In genomic region chr5:152104211-152104610, GRCh38 we compare ENCODE assay signal across 21 cellular contexts.
DNase-seq lines count a peak whose midpoint lies in the region; ATAC-seq and TF ChIP-seq lines count a peak whose summit lies in the region.
"Had no signal": no experiment of that assay in that cellular context is flagged by ENCODE, and none has a peak within 500 bp of the region (broad histone marks: within the 10 kb centered on the region; RNA-seq: fewer than 3 reads in every experiment).

No MANE protein-coding gene starts in this region.

- H2BK12ac ChIP-seq in neuronal stem cell (ENCODE audit: low read length) = no peak overlapping the region

- no peak overlapping the region for H3K4ac ChIP-seq in neuronal stem cell (ENCODE audit: low read length)

- DNase-seq in NCI-H2227 (lab: John Stamatoyannopoulos, UW; ENCODE audit: unreplicated experiment) = peak; percentile 6
- DNase-seq in NCI-H2227 treated with DMSO at 0.1 percent for 48 hours (lab: John Stamatoyannopoulos, UW) = no peak
- DNase-seq in NCI-H69 (lab: John Stamatoyannopoulos, UW) = peak; percentile 32
- no peak for DNase-seq in glutamatergic neuron
- peak; percentile 41 for DNase-seq in neuronal stem cell (ENCODE audit: low spot score)
- no peak for DNase-seq in NCI-H510A (lab: John Stamatoyannopoulos, UW)
- DNase-seq in T1000 (lab: John Stamatoyannopoulos, UW) = no peak
- DNase-seq: 8988T; ACHN; AML-193; Calu3; CD4-positive, alpha-beta memory T cell; COR-L47; DMS53; DMS79 treated with DMSO at 0.1 percent for 48 hours; GF-D8; H9 had no signal

- no peak overlapping the region for H2BK120ac ChIP-seq in neuronal stem cell (ENCODE audit: low read depth, low read length)

- H3K4me3 Mint-ChIP-seq in glutamatergic neuron (ENCODE audit: unreplicated experiment) = no peak overlapping the region
- H3K4me3 Mint-ChIP-seq: CD4-positive, alpha-beta memory T cell; GM23338; H9 had no signal

- H3K9me3 ChIP-seq in neuronal stem cell (replicated peaks in 1 of 2; ENCODE audit: control insufficient read depth in 2 of 2, insufficient read depth in 1 of 2, low read depth in 1 of 2, low read length in 2 of 2) = no peaks in the 10 kb centered on the region
- H3K9me3 ChIP-seq: A549 had no signal

- no peak overlapping the region for H2BK15ac ChIP-seq in neuronal stem cell (ENCODE audit: low read length)

- H3K27ac Mint-ChIP-seq in glutamatergic neuron (ENCODE audit: unreplicated experiment) = peak overlapping the region; percentile 76
- H3K27ac Mint-ChIP-seq: CD4-positive, alpha-beta memory T cell; GM23338; H9 had no signal

- H2AFZ ChIP-seq in neuronal stem cell (ENCODE audit: low read length) = no peak overlapping the region
- H2AFZ ChIP-seq: GM23338 had no signal

- no peak overlapping the region for H3K18ac ChIP-seq in neuronal stem cell (ENCODE audit: low read length)

- no peak overlapping the region for H3K9ac ChIP-seq in neuronal stem cell (ENCODE audit: low read depth, low read length, poor library complexity)

- no peak for TF ChIP-seq CTCF in glutamatergic neuron (IDR thresholded peaks at IDR 0.05; ENCODE audit: partially characterized antibody, unreplicated experiment)

- H4K91ac ChIP-seq in neuronal stem cell (ENCODE audit: low read depth, low read length, poor library complexity) = no peak overlapping the region

- no peak for ATAC-seq in HG03045 (IDR thresholded peaks at IDR 0.05; ENCODE audit: unreplicated experiment)
- ATAC-seq: A549, GM23338, HCT116 had no signal

- H3K4me1 ChIP-seq in neuronal stem cell (ENCODE audit: control insufficient read depth in 2 of 2, insufficient read depth in 1 of 2, low read depth in 1 of 2, low read length in 2 of 2) = peaks cover 3 to 10% of the 10 kb centered on the region in 2 donors
- H3K4me1 ChIP-seq: A549 had no signal

- H3K27me3 Mint-ChIP-seq in glutamatergic neuron (ENCODE audit: unreplicated experiment) = no peaks in the 10 kb centered on the region
- H3K27me3 Mint-ChIP-seq: CD4-positive, alpha-beta memory T cell had no signal

- no peak overlapping the region for H3K27ac ChIP-seq in neuronal stem cell (replicated peaks; ENCODE audit: low read length)
- H3K27ac ChIP-seq: A549 had no signal

- no peak overlapping the region for H3K14ac ChIP-seq in neuronal stem cell (ENCODE audit: low read length)

- H2AK5ac ChIP-seq in neuronal stem cell (ENCODE audit: low read depth, low read length) = no peak overlapping the region

- no CpG with 5 or more reads among the region's 3 CpGs for WGBS in neuronal stem cell (ENCODE audit: extremely low coverage in 2 of 2, insufficient read length in 2 of 2, insufficient replicate concordance in 1 of 2), 2 donors

- no peaks in the 10 kb centered on the region for H3K27me3 ChIP-seq in neuronal stem cell (ENCODE audit: control insufficient read depth in 3 of 3, insufficient read depth in 3 of 3, low read depth in 1 of 3, low read length in 3 of 3)

- H3K79me1 ChIP-seq in neuronal stem cell (ENCODE audit: low read depth, low read length) = no peaks in the 10 kb centered on the region

- no peaks in the 10 kb centered on the region for H3K36me3 ChIP-seq in neuronal stem cell (replicated peaks in 1 of 2; ENCODE audit: control insufficient read depth in 2 of 2, insufficient read depth in 2 of 2, low read length in 2 of 2)

- H3K4me1 Mint-ChIP-seq in glutamatergic neuron (ENCODE audit: low read depth, unreplicated experiment) = peaks cover 13% of the 10 kb centered on the region
- H3K4me1 Mint-ChIP-seq: CD4-positive, alpha-beta memory T cell had no signal

- no peak overlapping the region for H3K4me2 ChIP-seq in neuronal stem cell (ENCODE audit: insufficient read depth, low read length, poor library complexity, severe bottlenecking)
- H3K4me2 ChIP-seq: A549, GM23338 had no signal

- no peaks in the 10 kb centered on the region for H3K9me3 Mint-ChIP-seq in glutamatergic neuron (ENCODE audit: unreplicated experiment)
- H3K9me3 Mint-ChIP-seq: GM23338, H9 had no signal

- H4K8ac ChIP-seq in neuronal stem cell (ENCODE audit: low read depth, low read length) = no peak overlapping the region

- no peak overlapping the region for H2BK5ac ChIP-seq in neuronal stem cell (ENCODE audit: low read length)

- no peak overlapping the region for H3K4me3 ChIP-seq in neuronal stem cell (ENCODE audit: low read length in 2 of 2)
- H3K4me3 ChIP-seq: A549, GM23338 had no signal

- H3K36me3 Mint-ChIP-seq in glutamatergic neuron (ENCODE audit: unreplicated experiment) = no peaks in the 10 kb centered on the region
- H3K36me3 Mint-ChIP-seq: CD4-positive, alpha-beta memory T cell had no signal

- no peak overlapping the region for H3K23ac ChIP-seq in neuronal stem cell (ENCODE audit: low read depth, low read length, poor library complexity)

Comparison
In these comparisons a context has a peak if more than half of its experiments do, and no peak if none do; other contexts are left out.
1. DNase-seq: peak in NCI-H2227 (single experiment), NCI-H69 (single experiment) and neuronal stem cell (single experiment); none in NCI-H2227 treated with DMSO at 0.1 percent for 48 hours (single experiment), glutamatergic neuron (single experiment), NCI-H510A (single experiment) and T1000 (single experiment).